ENCODE assay signal across 9 cellular contexts in the genomic region with DNA sequence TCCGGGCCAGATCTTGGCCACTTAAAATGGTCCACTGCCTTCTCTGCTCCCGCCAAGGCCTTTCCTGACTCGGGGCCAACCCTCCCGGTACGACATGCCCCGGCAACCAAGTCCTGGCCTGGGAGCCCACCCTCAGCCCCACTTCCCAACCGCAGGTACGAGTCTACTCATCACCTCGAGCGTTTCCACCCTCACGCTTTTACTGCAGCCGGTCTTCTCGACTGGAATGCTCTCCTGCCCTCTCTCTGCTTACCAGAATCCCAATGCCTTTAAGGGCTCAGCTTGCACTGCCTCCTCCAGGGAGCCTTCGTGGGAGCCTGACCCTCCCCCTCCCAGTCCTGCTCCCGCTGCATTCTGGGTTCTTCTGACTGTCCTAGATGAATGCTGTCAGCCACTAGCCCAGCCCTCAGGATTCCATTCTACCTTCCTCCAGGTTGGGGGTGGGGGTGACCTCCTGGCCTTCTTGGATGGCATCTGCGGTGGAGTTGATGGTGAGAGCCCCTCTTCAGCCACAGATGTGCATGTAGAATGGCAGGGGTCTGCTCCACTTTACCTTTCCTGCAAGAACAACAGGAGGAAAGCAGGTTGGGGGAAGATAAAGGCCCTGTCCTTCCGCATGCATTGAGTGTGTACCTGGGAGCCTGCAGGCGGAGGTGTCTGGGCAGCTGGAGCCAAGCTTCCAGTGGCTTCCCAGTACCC. TPM values are rescaled to one million over a fixed set of nuclear protein-coding genes. Genes with fewer than 3 reads are reported as not detected.
DNase-seq lines count a peak whose midpoint lies in the region; ATAC-seq and TF ChIP-seq lines count a peak whose summit lies in the region.
"Had no signal": no experiment of that assay in that cellular context is flagged by ENCODE, and none has a peak within 500 bp of the region (broad histone marks: within the 10 kb centered on the region; RNA-seq: fewer than 3 reads in every experiment).

No MANE protein-coding gene starts in this region.

- H3K36me3 ChIP-seq in iPS DF 6.9 (ENCODE audit: control insufficient read depth, insufficient read depth, low read length) (no peaks in the 10 kb centered on the region), skeletal muscle tissue (ENCODE audit: control insufficient read depth in 3 of 3, insufficient read depth in 3 of 3, low read length in 3 of 3) (no peaks in the 10 kb centered on the region)

- peak overlapping the region; percentile 72 for H3K4me3 Mint-ChIP-seq in activated CD4-positive, alpha-beta memory T cell treated with anti-CD3 and anti-CD28 coated beads for 36 hours

- H3K9ac ChIP-seq in skeletal muscle tissue (ENCODE audit: low read depth in 1 of 3, low read length in 3 of 3), result no peak overlapping the region

- DNase-seq in HEK293T (ENCODE audit: extremely low spot score), result peak; percentile 46
- no peak for DNase-seq in activated CD4-positive, alpha-beta memory T cell treated with anti-CD3 and anti-CD28 coated beads for 36 hours
- no peak for DNase-seq in iPS DF 6.9 (ENCODE audit: low read depth, low spot score)
- no peak for DNase-seq in omental fat pad (ENCODE audit: low spot score)
- no peak for DNase-seq in mesenteric fat pad (ENCODE audit: low spot score)
- DNase-seq in NCI-H1417 treated with DMSO at 0.1 percent for 48 hours (lab: John Stamatoyannopoulos, UW), result no peak
- DNase-seq: stimulated activated CD4-positive, alpha-beta T cell treated with anti-CD3 and anti-CD28 coated beads, Interleukin-2, amount 100 ng/mL, for 24 hours had no signal

- CTCF ChIA-PET in HEK293T (lab: Yijun Ruan, JAX), result interaction anchor here (0.6 kb wide), 1 partner anchor 325 kb away, joined by 3 read pairs; no protein-coding TSS in a partner anchor
- CTCF ChIA-PET in activated CD4-positive, alpha-beta memory T cell treated with anti-CD3 and anti-CD28 coated beads for 36 hours (lab: Charles Lee), result no interaction called here

- H3K27me3 ChIP-seq in iPS DF 6.9 (ENCODE audit: control insufficient read depth, insufficient read depth, low read length) (no peaks in the 10 kb centered on the region), skeletal muscle tissue (ENCODE audit: control insufficient read depth in 3 of 3, insufficient read depth in 3 of 3, low read length in 3 of 3) (no peaks in the 10 kb centered on the region)

- H3K4me1 ChIP-seq in iPS DF 6.9 (ENCODE audit: control insufficient read depth, insufficient read depth, low read length), result peaks cover 15% of the 10 kb centered on the region; the same call in 1 of the 2 replicates
- H3K4me1 ChIP-seq in skeletal muscle tissue (ENCODE audit: control insufficient read depth in 3 of 3, insufficient read depth in 3 of 3, low read length in 3 of 3), result peaks cover 31 to 38% (median 33%) of the 10 kb centered on the region in 3 donors

- TF ChIP-seq CTCF in omental fat pad (IDR thresholded peaks at IDR 0.05), result no peak

- intact Hi-C loops in activated CD4-positive, alpha-beta memory T cell treated with anti-CD3 and anti-CD28 coated beads for 36 hours (cut with micrococcal nuclease), result no loop called here

- no peaks in the 10 kb centered on the region for H3K27me3 Mint-ChIP-seq in activated CD4-positive, alpha-beta memory T cell treated with anti-CD3 and anti-CD28 coated beads for 36 hours

- H3K27ac ChIP-seq in iPS DF 6.9 (ENCODE audit: low read length), result peak overlapping the region; percentile 8
- peak overlapping the region; percentile 99 for H3K27ac ChIP-seq in skeletal muscle tissue (ENCODE audit: low read depth, low read length)

- H3K36me3 Mint-ChIP-seq in activated CD4-positive, alpha-beta memory T cell treated with anti-CD3 and anti-CD28 coated beads for 36 hours, result peaks cover 32% of the 10 kb centered on the region

- H3K4me1 Mint-ChIP-seq in activated CD4-positive, alpha-beta memory T cell treated with anti-CD3 and anti-CD28 coated beads for 36 hours (ENCODE audit: low read depth), result peaks cover 34% of the 10 kb centered on the region

- POLR2A ChIA-PET in HEK293T (lab: Yijun Ruan, JAX), result interaction anchor here (2.7 kb wide), 1 partner anchor 23 kb away, joined by 9 read pairs; no protein-coding TSS in a partner anchor
- POLR2A ChIA-PET in activated CD4-positive, alpha-beta memory T cell treated with anti-CD3 and anti-CD28 coated beads for 36 hours (lab: Charles Lee), result interaction anchor here (1.1 kb wide), 1 partner anchor 19 kb away, joined by 3 read pairs; no protein-coding TSS in a partner anchor

- ATAC-seq in HG02981 (IDR thresholded peaks at IDR 0.05; ENCODE audit: unreplicated experiment), result no peak
- no peak for ATAC-seq in omental fat pad (ENCODE audit: low FRiP score)

- H3K9me3 Mint-ChIP-seq in activated CD4-positive, alpha-beta memory T cell treated with anti-CD3 and anti-CD28 coated beads for 36 hours, result no peaks in the 10 kb centered on the region

- WGBS in iPS DF 6.9 (ENCODE audit: insufficient coverage, insufficient read length), result no CpG with 5 or more reads among the region's 18 CpGs

- H3K9me3 ChIP-seq in iPS DF 6.9 (ENCODE audit: control insufficient read depth, insufficient read depth, low read length) (no peaks in the 10 kb centered on the region), skeletal muscle tissue (ENCODE audit: control insufficient read depth in 3 of 3, low read length in 3 of 3) (no peaks in the 10 kb centered on the region)

- peak overlapping the region; percentile 83 for H3K27ac Mint-ChIP-seq in activated CD4-positive, alpha-beta memory T cell treated with anti-CD3 and anti-CD28 coated beads for 36 hours

- H3K4me3 ChIP-seq in iPS DF 6.9 (ENCODE audit: low read length) (peak overlapping the region; percentile 71; the same call in 1 of the 2 replicates), skeletal muscle tissue (ENCODE audit: low read length in 3 of 3) (no peak overlapping the region)

TF ChIP-seq in HEK293T, 16 proteins besides CTCF, POLR2A, EP300 and RAD21:
- no peak for TF ChIP-seq PKNOX1 (IDR thresholded peaks at IDR 0.05)
- no peak for TF ChIP-seq TARDBP (IDR thresholded peaks at IDR 0.05)
- no peak for TF ChIP-seq CTBP1 (IDR thresholded peaks at IDR 0.05; ENCODE audit: borderline replicate concordance)
- TF ChIP-seq FOXK2 (IDR thresholded peaks at IDR 0.05), result no peak
- TF ChIP-seq FOXA1 (IDR thresholded peaks at IDR 0.05), result no peak
- TF ChIP-seq NFRKB (IDR thresholded peaks at IDR 0.05), result no peak
- no peak for TF ChIP-seq ELF4 (IDR thresholded peaks at IDR 0.05)
- no peak for TF ChIP-seq L3MBTL2 (conservative IDR thresholded peaks at IDR 0.05)
- no peak for TF ChIP-seq ARNT (IDR thresholded peaks at IDR 0.05)
- no peak for TF ChIP-seq HDGF (IDR thresholded peaks at IDR 0.05; ENCODE audit: borderline replicate concordance)
- TF ChIP-seq FOXM1 (IDR thresholded peaks at IDR 0.05; ENCODE audit: borderline replicate concordance), result no peak
- TF ChIP-seq BHLHE40 (IDR thresholded peaks at IDR 0.05; ENCODE audit: borderline replicate concordance), result no peak
- no peak for TF ChIP-seq LEF1 (IDR thresholded peaks at IDR 0.05; ENCODE audit: borderline replicate concordance)

RNA-seq across cellular contexts. Expression of gene CSRNP1, which starts 1.1 kb away (rescaled TPM):
- total RNA-seq in activated CD4-positive, alpha-beta memory T cell treated with anti-CD3 and anti-CD28 coated beads for 36 hours, result 10 to 100 TPM; 63.0 to 66.2 TPM
- total RNA-seq in skeletal muscle tissue (8.9 TPM), omental fat pad (100 to 1,000 TPM in 2 of 4 donors, 10 to 100 TPM in 2; 52.0 to 321 (median 90.8) TPM), mesenteric fat pad (130 TPM)

RNA-seq across cellular contexts. Expression of gene XIRP1, which starts 37.9 kb away (rescaled TPM):
- total RNA-seq in activated CD4-positive, alpha-beta memory T cell treated with anti-CD3 and anti-CD28 coated beads for 36 hours, result 1 to 10 TPM; 1.3 to 1.6 TPM
- total RNA-seq in skeletal muscle tissue (30.8 TPM), omental fat pad (1 to 10 TPM in 1 of 4 donors, under 1 TPM in 1, not detected in 2; 0.65 to 2.0 TPM), mesenteric fat pad (0.10 TPM)

RNA-seq across cellular contexts. Expression of gene TTC21A, which starts 47.0 kb away (rescaled TPM):
- total RNA-seq in activated CD4-positive, alpha-beta memory T cell treated with anti-CD3 and anti-CD28 coated beads for 36 hours, result 1 to 10 TPM; 1.7 to 1.8 TPM
- 1.0 TPM for total RNA-seq in skeletal muscle tissue
- total RNA-seq in omental fat pad, result 1 to 10 TPM; 2.6 to 9.9 (median 2.9) TPM
- total RNA-seq in mesenteric fat pad, result 3.1 TPM

RNA-seq across cellular contexts. Expression of gene GORASP1, which starts 47.0 kb away (rescaled TPM):
- 10 to 100 TPM; 32.7 to 34.1 TPM for total RNA-seq in activated CD4-positive, alpha-beta memory T cell treated with anti-CD3 and anti-CD28 coated beads for 36 hours
- 11.5 TPM for total RNA-seq in skeletal muscle tissue
- 10 to 100 TPM; 38.7 to 56.4 (median 51.0) TPM for total RNA-seq in omental fat pad
- 58.7 TPM for total RNA-seq in mesenteric fat pad

Comparison
In these comparisons a context has a peak if more than half of its experiments do, and no peak if none do; other contexts are left out.
1. RNA of gene XIRP1, which starts 37.9 kb away (total RNA-seq): 30.8 TPM in skeletal muscle tissue (single experiment); 1.3 to 1.6 TPM in activated CD4-positive, alpha-beta memory T cell treated with anti-CD3 and anti-CD28 coated beads for 36 hours, 0.65 to 2.0 TPM in omental fat pad and 0.10 TPM in mesenteric fat pad (single experiment); every median in the first group is over 10 times any median in the second.